22 cellular contexts compared by ENCODE assay signal in genomic region chr14:26846388-26846787, GRCh38.
"Had no signal": no experiment of that assay in that cellular context is flagged by ENCODE, and none has a peak within 500 bp of the region (broad histone marks: within the 10 kb centered on the region; RNA-seq: fewer than 3 reads in every experiment).

No MANE protein-coding gene starts in this region.

- H3K4me3 ChIP-seq: coronary artery, gastroesophageal sphincter, neural progenitor cell, ovary, suprapubic skin, tibial artery, upper lobe of left lung, uterus had no signal

- ATAC-seq: esophagus mucosa; gastroesophageal sphincter; left colon; natural killer cell; right cardiac atrium; stimulated activated effector memory CD8-positive, alpha-beta T cell treated with anti-CD3 and anti-CD28 coated beads, Interleukin-12 subunit alpha, Interleukin-12 subunit beta, amount 100 ng/mL, for 72 hours; stimulated activated naive CD8-positive, alpha-beta T cell treated with anti-CD3 and anti-CD28 coated beads, Interleukin-15, Interleukin-2, amounts not matched to agents 100 U/mL and 50 U/mL, for 24 hours had no signal

- H3K4me1 Mint-ChIP-seq: immature natural killer cell; natural killer cell; stimulated activated effector memory CD8-positive, alpha-beta T cell treated with anti-CD3 and anti-CD28 coated beads, Interleukin-12 subunit alpha, Interleukin-12 subunit beta, amount 100 ng/mL, for 72 hours had no signal

- H3K36me3 ChIP-seq: gastroesophageal sphincter, neural progenitor cell, ovary, suprapubic skin, tibial artery, upper lobe of left lung, uterus had no signal

- H3K4me2 ChIP-seq: neural progenitor cell, smooth muscle cell had no signal

- H3K27ac Mint-ChIP-seq: immature natural killer cell; natural killer cell; neural progenitor cell; stimulated activated effector memory CD8-positive, alpha-beta T cell treated with anti-CD3 and anti-CD28 coated beads, Interleukin-12 subunit alpha, Interleukin-12 subunit beta, amount 100 ng/mL, for 72 hours had no signal

- H3K27me3 ChIP-seq: gastroesophageal sphincter, neural progenitor cell, ovary, suprapubic skin, tibial artery, upper lobe of left lung, uterus had no signal

- H3K9ac ChIP-seq: neural progenitor cell had no signal

- H2AFZ ChIP-seq: neural progenitor cell had no signal

- H3K27ac ChIP-seq: coronary artery, gastroesophageal sphincter, neural progenitor cell, ovary, suprapubic skin, tibial artery, upper lobe of left lung, uterus had no signal

- H3K4me3 Mint-ChIP-seq: immature natural killer cell; natural killer cell; neural progenitor cell; stimulated activated effector memory CD8-positive, alpha-beta T cell treated with anti-CD3 and anti-CD28 coated beads, Interleukin-12 subunit alpha, Interleukin-12 subunit beta, amount 100 ng/mL, for 72 hours had no signal

- H3K9me3 ChIP-seq: ovary, suprapubic skin, tibial artery, upper lobe of left lung, uterus had no signal

- H3K4me1 ChIP-seq: gastroesophageal sphincter, neural progenitor cell, suprapubic skin, uterus had no signal

- DNase-seq: effector CD8-positive, alpha-beta T cell; glutamatergic neuron; immature natural killer cell; mammary epithelial cell; natural killer cell; nucleus accumbens; ovary; right cardiac atrium; stimulated activated CD4-positive, alpha-beta T cell treated with anti-CD3 and anti-CD28 coated beads, Interleukin-4, amount 100 ng/mL, for 1 hour; stimulated activated CD8-positive, alpha-beta memory T cell treated with anti-CD3 and anti-CD28 coated beads, Interleukin-4, amount 100 ng/mL, for 48 hours; stimulated activated naive CD8-positive, alpha-beta T cell treated with anti-CD3 and anti-CD28 coated beads, Interleukin-15, Interleukin-2, amounts not matched to agents 100 U/mL and 50 U/mL, for 24 hours; tibial artery; upper lobe of left lung; uterus had no signal

- H3K36me3 Mint-ChIP-seq: natural killer cell; neural progenitor cell; stimulated activated effector memory CD8-positive, alpha-beta T cell treated with anti-CD3 and anti-CD28 coated beads, Interleukin-12 subunit alpha, Interleukin-12 subunit beta, amount 100 ng/mL, for 72 hours had no signal
